Comparison of ENCODE assay signal across 8 cellular contexts in genomic region chr11:107856981-107857517, GRCh38. TPM values are rescaled to one million over a fixed set of nuclear protein-coding genes. Genes with fewer than 3 reads are reported as not detected.
A peak's percentile ranks its signal among the peaks of the same experiment; 100 is the strongest.
DNase-seq lines count a peak whose midpoint lies in the region; ATAC-seq and TF ChIP-seq lines count a peak whose summit lies in the region.

No MANE protein-coding gene starts in this region.

- H3K4me1 Mint-ChIP-seq in IgD-negative memory B cell: peaks cover 14 to 25% (median 16%) of the 10 kb centered on the region in 3 donors
- peaks cover 16% of the 10 kb centered on the region for H3K4me1 Mint-ChIP-seq in brain
- H3K4me1 Mint-ChIP-seq in naive thymus-derived CD4-positive, alpha-beta T cell: peaks cover 5 to 33% (median 26%) of the 10 kb centered on the region in 7 donors

- no peak for ATAC-seq in naive thymus-derived CD4-positive, alpha-beta T cell

- TF ChIP-seq CTCF in brain (conservative IDR thresholded peaks at IDR 0.05): no peak

- CTCF ChIA-PET in naive thymus-derived CD4-positive, alpha-beta T cell (lab: Charles Lee): no interaction called here

- POLR2A ChIA-PET in naive thymus-derived CD4-positive, alpha-beta T cell (lab: Charles Lee): interaction anchor here (0.8 kb wide), 1 partner anchor 17 kb away, joined by 3 read pairs; no protein-coding TSS in a partner anchor

- H3K9me3 Mint-ChIP-seq in IgD-negative memory B cell (no peaks in the 10 kb centered on the region), brain (no peaks in the 10 kb centered on the region)
- H3K9me3 Mint-ChIP-seq in naive thymus-derived CD4-positive, alpha-beta T cell: no peaks in the 10 kb centered on the region

- no peaks in the 10 kb centered on the region for H3K4me1 ChIP-seq in naive thymus-derived CD4-positive, alpha-beta T cell (ENCODE audit: control insufficient read depth in 2 of 2, insufficient read depth in 2 of 2, low read length in 2 of 2)

- H3K27ac Mint-ChIP-seq in IgD-negative memory B cell (no peak overlapping the region), brain (no peak overlapping the region)
- no peak overlapping the region for H3K27ac Mint-ChIP-seq in naive thymus-derived CD4-positive, alpha-beta T cell

- H3K36me3 Mint-ChIP-seq in IgD-negative memory B cell: no peaks in the 10 kb centered on the region
- H3K36me3 Mint-ChIP-seq in brain: no peaks in the 10 kb centered on the region
- no peaks in the 10 kb centered on the region for H3K36me3 Mint-ChIP-seq in naive thymus-derived CD4-positive, alpha-beta T cell

- H3K27me3 Mint-ChIP-seq in IgD-negative memory B cell: no peaks in the 10 kb centered on the region
- peaks cover 60% of the 10 kb centered on the region for H3K27me3 Mint-ChIP-seq in brain
- H3K27me3 Mint-ChIP-seq in naive thymus-derived CD4-positive, alpha-beta T cell: peaks cover 0 to 13% (median 4%) of the 10 kb centered on the region in 5 donors

- H3K9me3 ChIP-seq in naive thymus-derived CD4-positive, alpha-beta T cell (ENCODE audit: control insufficient read depth in 2 of 3, low read length in 3 of 3): no peaks in the 10 kb centered on the region

- DNase-seq in EL: peak; percentile 11
- DNase-seq in naive thymus-derived CD4-positive, alpha-beta T cell: no peak
- DNase-seq in AML-193 (lab: John Stamatoyannopoulos, UW): no peak
- DNase-seq in NCI-H1092 treated with DMSO at 0.1 percent for 48 hours (lab: John Stamatoyannopoulos, UW): no peak
- no peak for DNase-seq in iPS-NIHi11 (ENCODE audit: low spot score)
- DNase-seq in NCI-H446 treated with DMSO at 0.1 percent for 48 hours (lab: John Stamatoyannopoulos, UW): no peak

- no peaks in the 10 kb centered on the region for H3K27me3 ChIP-seq in naive thymus-derived CD4-positive, alpha-beta T cell (ENCODE audit: control insufficient read depth in 2 of 2, insufficient read depth in 2 of 2, low read length in 2 of 2)

- intact Hi-C loops in naive thymus-derived CD4-positive, alpha-beta T cell (cut with micrococcal nuclease): loop anchor here (5.0 to 10.0 kb wide), 4 partner anchors 290 to 808 kb away; partner anchors contain the start of genes ALKBH8 (in 2 of the 2), ATM (in 1 of the 2), CWF19L2 (in 1 of the 2) and DDX10 (in 1 of the 2)

- no peak overlapping the region for H3K27ac ChIP-seq in naive thymus-derived CD4-positive, alpha-beta T cell (ENCODE audit: low read depth, low read length)

- H3K36me3 ChIP-seq in naive thymus-derived CD4-positive, alpha-beta T cell (ENCODE audit: control insufficient read depth in 2 of 3, insufficient read depth in 3 of 3, low read length in 3 of 3): peaks cover 0 to 3% (median 0%) of the 10 kb centered on the region in 3 experiments

- no peak overlapping the region for H3K4me3 ChIP-seq in naive thymus-derived CD4-positive, alpha-beta T cell (ENCODE audit: low read length)

- peak overlapping the region in 3 of 4 donors; percentile 4 to 88 (median 52) for H3K4me3 Mint-ChIP-seq in IgD-negative memory B cell
- peak overlapping the region in 3 of 5 experiments; percentile 20 to 61 (median 45) for H3K4me3 Mint-ChIP-seq in brain
- peak overlapping the region in 6 of 10 donors; percentile 21 to 96 (median 61) for H3K4me3 Mint-ChIP-seq in naive thymus-derived CD4-positive, alpha-beta T cell

RNA-seq across cellular contexts. Expression of gene SLC35F2, which starts 1.5 kb away (rescaled TPM):
- polyA plus RNA-seq in IgD-negative memory B cell (21.6 TPM), brain (ENCODE audit: insufficient read depth, low read depth, low replicate concordance) (2.5 TPM)
- total RNA-seq in naive thymus-derived CD4-positive, alpha-beta T cell: 1 to 10 TPM; 3.8 to 8.9 (median 4.5) TPM
- polyA plus RNA-seq in naive thymus-derived CD4-positive, alpha-beta T cell: 1 to 10 TPM; 3.7 to 4.2 TPM
